ENCODE assay signal across 25 cellular contexts in the genomic region with DNA sequence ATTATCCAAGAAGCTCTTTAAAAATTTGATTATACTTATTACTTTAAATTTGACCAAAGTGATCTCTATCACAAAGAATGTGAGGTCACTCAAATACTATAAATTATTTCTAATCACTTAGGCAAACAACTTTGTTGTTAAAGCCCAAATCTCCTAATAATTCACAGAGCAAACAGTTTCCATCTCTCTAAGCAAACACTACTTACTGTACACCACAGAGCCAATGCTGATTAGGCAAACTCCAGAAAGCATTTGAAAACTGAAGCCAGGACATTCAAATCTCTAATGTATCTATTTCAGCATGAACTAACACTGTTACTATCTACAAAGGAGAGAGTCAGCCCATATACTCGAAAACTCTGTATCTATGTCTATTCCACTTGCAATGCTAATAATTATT.
A peak's percentile ranks its signal among the peaks of the same experiment; 100 is the strongest.
DNase-seq lines count a peak whose midpoint lies in the region; ATAC-seq, FAIRE-seq and TF ChIP-seq lines count a peak whose summit lies in the region.
"Had no signal": no experiment of that assay in that cellular context is flagged by ENCODE, and none has a peak within 500 bp of the region (broad histone marks: within the 10 kb centered on the region; RNA-seq: fewer than 3 reads in every experiment).

No MANE protein-coding gene starts in this region.

- H3K4me3 ChIP-seq in A549 (no peak overlapping the region), PC-3 (ENCODE audit: low read length) (no peak overlapping the region)
- H3K4me3 ChIP-seq: GM12878, GM23338, MG63, PC-9, SJCRH30 had no signal

- H3K9me2 ChIP-seq in PC-3 (replicated peaks; ENCODE audit: low read length) = no peaks in the 10 kb centered on the region

- FAIRE-seq in A549 (lab: Jason Lieb, UNC) = no peak
- FAIRE-seq: D721Med, GM12878 had no signal

- no peak overlapping the region for H3K9ac ChIP-seq in PC-3 (ENCODE audit: low read length)

- CTCF ChIA-PET in A549 (lab: Yijun Ruan, JAX) = no interaction called here
- CTCF ChIA-PET in PC-3 (lab: Charles Lee) = no interaction called here

- BruUV-seq in PC-3 (replicated peaks; lab: Mats Ljungman, UMichigan) = no TSS peak

- H3K4me1 ChIP-seq in A549 (peaks cover 8% of the 10 kb centered on the region), PC-3 (ENCODE audit: insufficient read depth, low read length) (peaks cover 24% of the 10 kb centered on the region)

- ATAC-seq in A549 (no peak), PC-3 (peak; percentile 55)
- ATAC-seq: GM23338, Right ventricle myocardium inferior, SK-N-SH treated with all-trans-retinoic acid at 6 μM for 48 hours, T-helper 17 cell had no signal

- no peaks in the 10 kb centered on the region for H3K27me3 ChIP-seq in PC-3 (ENCODE audit: low read length)
- H3K27me3 ChIP-seq: MG63, SJCRH30 had no signal

- TF ChIP-seq POLR2A in A549 (IDR thresholded peaks at IDR 0.05; ENCODE audit: low read length) = no peak

- H4K20me1 ChIP-seq in PC-3 (ENCODE audit: low read length) = no peaks in the 10 kb centered on the region

- H3K27ac ChIP-seq in A549 (no peak overlapping the region), PC-3 (ENCODE audit: low read length) (no peak overlapping the region)
- H3K27ac ChIP-seq: PC-9, SJCRH30 had no signal

- no peaks in the 10 kb centered on the region for H3F3A ChIP-seq in PC-3 (ENCODE audit: low read length, unreplicated experiment)

- no peak for TF ChIP-seq EP300 in A549 (IDR thresholded peaks at IDR 0.05)

- intact Hi-C loops in PC-3 (cut with micrococcal nuclease) (no loop called here), cardiac septum (cut with DNase I) (no loop called here)

- DNase-seq in A549 (ENCODE audit: low read depth in 1 of 2, low spot score in 1 of 2) (no peak), NCI-H146 (lab: John Stamatoyannopoulos, UW) (peak; percentile 67), NCI-H69 (lab: John Stamatoyannopoulos, UW) (peak; percentile 62), PC-3 (no peak), DMS 273 (lab: John Stamatoyannopoulos, UW; ENCODE audit: unreplicated experiment) (no peak), cardiac septum (ENCODE audit: low spot score) (no peak), AG08395 (ENCODE audit: low spot score) (no peak)
- DNase-seq: DMS79; EL; GDM1; H9; KBM-7; MG63; NCI-H187; NCI-H2107; NCI-H524; NK-92 treated with Interleukin-12 subunit alpha and Interleukin-12 subunit beta, amount 100 ng/mL, for 24 hours; PC-9; SJCRH30; T-helper 17 cell had no signal

- WGBS in A549 (ENCODE audit: missing lambda C conversion rate) = 79% methylated on average over 1 of the region's 1 CpG

- H3K79me2 ChIP-seq in PC-3 (ENCODE audit: low read length) = no peaks in the 10 kb centered on the region

- POLR2A ChIA-PET in A549 (lab: Yijun Ruan, JAX) = no interaction called here
- POLR2A ChIA-PET in PC-3 (lab: Charles Lee; ENCODE audit: unreplicated experiment) = no interaction called here

- no peaks in the 10 kb centered on the region; the same call in 1 of the 2 replicates for H3K36me3 ChIP-seq in PC-3 (ENCODE audit: low read depth, low read length)
- H3K36me3 ChIP-seq: MG63, SJCRH30 had no signal

- TF ChIP-seq CTCF in A549 (IDR thresholded peaks at IDR 0.05) = no peak
- no peak for TF ChIP-seq CTCF in PC-3 (conservative IDR thresholded peaks at IDR 0.05; ENCODE audit: low read depth, low read length)

- no peak overlapping the region for H2AFZ ChIP-seq in PC-3 (ENCODE audit: low read length)
- H2AFZ ChIP-seq: GM23338, PC-9 had no signal

- H3K4me2 ChIP-seq in A549 (no peak overlapping the region), PC-3 (ENCODE audit: low read length) (no peak overlapping the region)
- H3K4me2 ChIP-seq: GM23338, PC-9 had no signal

- H3K9me3 ChIP-seq in A549 (no peaks in the 10 kb centered on the region), PC-3 (ENCODE audit: low read length) (no peaks in the 10 kb centered on the region)
- H3K9me3 ChIP-seq: MG63, SJCRH30 had no signal

- no peak for TF ChIP-seq RAD21 in A549 (conservative IDR thresholded peaks at IDR 0.05 in 1 of 2, IDR thresholded peaks at IDR 0.05 in 1 of 2)

TF ChIP-seq in A549, 52 proteins besides CTCF, POLR2A, EP300 and RAD21:
- TF ChIP-seq CBX2 (IDR thresholded peaks at IDR 0.05; ENCODE audit: borderline replicate concordance, low read depth) = no peak
- no peak for TF ChIP-seq TFCP2L1 (CRISPR knock-in tag; IDR thresholded peaks at IDR 0.05)
- no peak for TF ChIP-seq SMC3 (IDR thresholded peaks at IDR 0.05)
- peak; percentile 1 for TF ChIP-seq MAFK (IDR thresholded peaks at IDR 0.05; ENCODE audit: partially characterized antibody)
- TF ChIP-seq, protein P1, sequence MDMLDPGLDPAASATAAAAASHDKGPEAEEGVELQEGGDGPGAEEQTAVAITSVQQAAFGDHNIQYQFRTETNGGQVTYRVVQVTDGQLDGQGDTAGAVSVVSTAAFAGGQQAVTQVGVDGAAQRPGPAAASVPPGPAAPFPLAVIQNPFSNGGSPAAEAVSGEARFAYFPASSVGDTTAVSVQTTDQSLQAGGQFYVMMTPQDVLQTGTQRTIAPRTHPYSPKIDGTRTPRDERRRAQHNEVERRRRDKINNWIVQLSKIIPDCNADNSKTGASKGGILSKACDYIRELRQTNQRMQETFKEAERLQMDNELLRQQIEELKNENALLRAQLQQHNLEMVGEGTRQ (IDR thresholded peaks at IDR 0.05) = no peak

Comparison
In these comparisons a context has a peak if more than half of its experiments do, and no peak if none do; other contexts are left out.
1. DNase-seq: peak in NCI-H146 (single experiment) and NCI-H69 (single experiment); none in A549 (0 of 2), PC-3 (single experiment), DMS 273 (single experiment), cardiac septum (single experiment) and AG08395 (single experiment).